Comparison of ENCODE assay signal across 12 cellular contexts in genomic region chr17:79011451-79012147, GRCh38. TPM values are rescaled to one million over a fixed set of nuclear protein-coding genes. Genes with fewer than 3 reads are reported as not detected.
DNase-seq lines count a peak whose midpoint lies in the region; ATAC-seq, FAIRE-seq and TF ChIP-seq lines count a peak whose summit lies in the region.
"Had no signal": no experiment of that assay in that cellular context is flagged by ENCODE, and none has a peak within 500 bp of the region (broad histone marks: within the 10 kb centered on the region; RNA-seq: fewer than 3 reads in every experiment).

No MANE protein-coding gene starts in this region.

- WGBS in trophoblast cell (ENCODE audit: extremely low coverage, insufficient coverage, insufficient read length), result no CpG with 5 or more reads among the region's 5 CpGs

- H2AFZ ChIP-seq in fibroblast of lung (ENCODE audit: low read length) (peak overlapping the region; percentile 60), trophoblast cell (ENCODE audit: insufficient read depth, low read length, poor library complexity) (no peak overlapping the region)

- no peak overlapping the region for H3K18ac ChIP-seq in trophoblast cell (ENCODE audit: low read length)

- H3K79me1 ChIP-seq in trophoblast cell (ENCODE audit: low read length), result peaks cover 18% of the 10 kb centered on the region

- H3K27ac ChIP-seq in RWPE2 (ENCODE audit: poor library complexity, severe bottlenecking), result peak overlapping the region; percentile 56
- peak overlapping the region; percentile 26 for H3K27ac ChIP-seq in fibroblast of lung (ENCODE audit: insufficient read depth, low read length)
- H3K27ac ChIP-seq in trophoblast cell (ENCODE audit: low read depth, low read length), result peak overlapping the region; percentile 21

- TF ChIP-seq CTCF in RWPE2 (IDR thresholded peaks at IDR 0.05; ENCODE audit: poor library complexity, severe bottlenecking) (no peak), fibroblast of lung (conservative IDR thresholded peaks at IDR 0.05 in 1 of 2, IDR thresholded peaks at IDR 0.05 in 1 of 2; ENCODE audit: low read depth in 1 of 2, low read length in 2 of 2) (no peak)

- H2AK5ac ChIP-seq in trophoblast cell (ENCODE audit: low read length), result no peak overlapping the region

- H3K9ac ChIP-seq in fibroblast of lung (ENCODE audit: insufficient read depth, low read length) (no peak overlapping the region), trophoblast cell (ENCODE audit: low read length) (no peak overlapping the region)

- ATAC-seq in RWPE2 (ENCODE audit: low read depth), result peak; percentile 64
- ATAC-seq: stimulated activated naive CD8-positive, alpha-beta T cell treated with anti-CD3 and anti-CD28 coated beads, Interleukin-15, amount 100 ng/mL, for 72 hours had no signal

- H3K4me1 ChIP-seq in RWPE2 (ENCODE audit: insufficient read depth, poor library complexity, severe bottlenecking), result peaks cover 32% of the 10 kb centered on the region
- peaks cover 5% of the 10 kb centered on the region for H3K4me1 ChIP-seq in fibroblast of lung (ENCODE audit: control insufficient read depth, extremely low read depth, insufficient read depth, low read length)
- H3K4me1 ChIP-seq in trophoblast cell (ENCODE audit: control insufficient read depth in 1 of 2, insufficient read depth in 2 of 2, low read length in 2 of 2), result peaks cover 19 to 20% of the 10 kb centered on the region in 2 experiments

- H3K27me3 ChIP-seq in RWPE2 (ENCODE audit: insufficient read depth, poor library complexity, severe bottlenecking) (no peaks in the 10 kb centered on the region), fibroblast of lung (ENCODE audit: control insufficient read depth, insufficient read depth, low read length) (no peaks in the 10 kb centered on the region), trophoblast cell (ENCODE audit: insufficient read depth, low read length) (no peaks in the 10 kb centered on the region)

- H3K4me2 ChIP-seq in fibroblast of lung (ENCODE audit: extremely low read depth, insufficient read depth, low read length) (no peak overlapping the region), trophoblast cell (ENCODE audit: low read length) (no peak overlapping the region)

- H4K8ac ChIP-seq in trophoblast cell (ENCODE audit: low read depth, low read length), result no peak overlapping the region

- FAIRE-seq in GM19239 (lab: Jason Lieb, UNC), result no peak

- H3K4ac ChIP-seq in trophoblast cell (ENCODE audit: low read depth, low read length), result no peak overlapping the region

- H4K91ac ChIP-seq in trophoblast cell (ENCODE audit: low read depth, low read length), result no peak overlapping the region

- H3K9me3 ChIP-seq in RWPE2 (ENCODE audit: severe bottlenecking), result peaks cover 15% of the 10 kb centered on the region
- no peaks in the 10 kb centered on the region for H3K9me3 ChIP-seq in fibroblast of lung (ENCODE audit: control insufficient read depth, insufficient read depth, low read depth, low read length)
- peaks cover 5% of the 10 kb centered on the region for H3K9me3 ChIP-seq in trophoblast cell (ENCODE audit: insufficient read depth, low read depth, low read length)

- H2BK120ac ChIP-seq in trophoblast cell (ENCODE audit: insufficient read depth, low read length, poor library complexity), result peak overlapping the region; percentile 38

- no peaks in the 10 kb centered on the region for H4K20me1 ChIP-seq in fibroblast of lung (ENCODE audit: control insufficient read depth, extremely low read depth, insufficient read depth, low read length)

- H2BK5ac ChIP-seq in trophoblast cell (ENCODE audit: low read depth, low read length, poor library complexity), result no peak overlapping the region

- H3K36me3 ChIP-seq in RWPE2 (ENCODE audit: low read depth) (peaks cover 20% of the 10 kb centered on the region), fibroblast of lung (ENCODE audit: control insufficient read depth, insufficient read depth, low read length) (no peaks in the 10 kb centered on the region), trophoblast cell (ENCODE audit: control insufficient read depth in 1 of 2, insufficient read depth in 2 of 2, low read length in 2 of 2) (peaks cover 7% of the 10 kb centered on the region in 2 experiments)

- H2BK12ac ChIP-seq in trophoblast cell (ENCODE audit: low read length), result peak overlapping the region; percentile 38

- H4K12ac ChIP-seq in trophoblast cell (ENCODE audit: low read depth, low read length), result no peak overlapping the region

- no peak overlapping the region for H3K14ac ChIP-seq in trophoblast cell (ENCODE audit: low read length)

- H3K79me2 ChIP-seq in fibroblast of lung (ENCODE audit: control insufficient read depth, insufficient read depth, low read length) (peaks cover 28% of the 10 kb centered on the region), trophoblast cell (ENCODE audit: control insufficient read depth, insufficient read depth, low read length, poor library complexity) (peaks cover 17% of the 10 kb centered on the region)

- H3K4me3 ChIP-seq in RWPE2 (ENCODE audit: severe bottlenecking) (no peak overlapping the region), fibroblast of lung (replicated peaks in 1 of 4; ENCODE audit: control extremely low read depth in 1 of 4, insufficient read depth in 1 of 4, low read depth in 3 of 4, low read length in 4 of 4) (no peak overlapping the region), trophoblast cell (ENCODE audit: low read depth, low read length) (no peak overlapping the region)

- H3K23ac ChIP-seq in trophoblast cell (ENCODE audit: low read length), result no peak overlapping the region

- DNase-seq in EL (peak; percentile 81), RWPE2 (ENCODE audit: low spot score) (peak; percentile 40), fibroblast of lung (ENCODE audit: low read depth in 2 of 2) (peak; percentile 41 to 59), trophoblast cell (peak; percentile 87 to 93), KG1 (lab: John Stamatoyannopoulos, UW) (no peak), GM19239 (ENCODE audit: insufficient read length, low spot score) (no peak)
- DNase-seq in stimulated activated CD8-positive, alpha-beta memory T cell treated with anti-CD3 and anti-CD28 coated beads, Interleukin-4, amount 100 ng/mL, for 48 hours, result no peak
- no peak for DNase-seq in stimulated activated naive CD4-positive, alpha-beta T cell (lab: John Stamatoyannopoulos, UW)
- DNase-seq: MV-4-11; NCI-H446; occipital lobe; stimulated activated naive CD8-positive, alpha-beta T cell treated with anti-CD3 and anti-CD28 coated beads, Interleukin-15, amount 100 ng/mL, for 72 hours had no signal

RNA-seq across cellular contexts. Expression of gene CANT1, which starts 2.0 kb away (rescaled TPM):
- total RNA-seq in fibroblast of lung, result 36.2 and 46.6 TPM in 2 replicates
- 39.9 and 61.7 TPM in 2 replicates for polyA plus RNA-seq in fibroblast of lung
- 39.8 and 57.6 TPM in 2 replicates for polyA plus RNA-seq in fibroblast of lung (2012)
- 50.1 and 68.5 TPM in 2 replicates for polyA minus RNA-seq in fibroblast of lung (ENCODE audit: low replicate concordance)
- 60.8 and 62.9 TPM in 2 replicates for polyA plus RNA-seq in trophoblast cell (2013)

RNA-seq across cellular contexts. Expression of gene C1QTNF1, which starts 12.4 kb away (rescaled TPM):
- 32.4 and 45.2 TPM in 2 replicates for total RNA-seq in fibroblast of lung
- 15.0 and 15.7 TPM in 2 replicates for polyA plus RNA-seq in fibroblast of lung
- polyA plus RNA-seq in fibroblast of lung (2012), result 25.1 and 27.7 TPM in 2 replicates
- 24.6 and 29.0 TPM in 2 replicates for polyA minus RNA-seq in fibroblast of lung (ENCODE audit: low replicate concordance)
- polyA plus RNA-seq in trophoblast cell (2013), result 11.5 and 12.7 TPM in 2 replicates

RNA-seq across cellular contexts. Expression of gene LGALS3BP, which starts 31.9 kb away (rescaled TPM):
- 320 and 387 TPM in 2 replicates for total RNA-seq in fibroblast of lung
- polyA plus RNA-seq in fibroblast of lung, result 93.2 and 128 TPM in 2 replicates
- 160 and 278 TPM in 2 replicates for polyA plus RNA-seq in fibroblast of lung (2012)
- polyA minus RNA-seq in fibroblast of lung (ENCODE audit: low replicate concordance), result 166 and 363 TPM in 2 replicates
- polyA plus RNA-seq in trophoblast cell (2013), result 9.1 and 9.3 TPM in 2 replicates

Comparison
In these comparisons a context has a peak if more than half of its experiments do, and no peak if none do; other contexts are left out.
1. DNase-seq: peak in EL (single experiment), RWPE2 (single experiment), fibroblast of lung (2 of 2) and trophoblast cell (2 of 2); none in stimulated activated CD8-positive, alpha-beta memory T cell treated with anti-CD3 and anti-CD28 coated beads, Interleukin-4, amount 100 ng/mL, for 48 hours (single experiment), KG1 (single experiment), GM19239 (single experiment) and stimulated activated naive CD4-positive, alpha-beta T cell (0 of 6).
2. Peak in every context shown above with its lines, with median percentiles within 50 percentile points of each other: H3K27ac ChIP-seq.